In genomic region chr16:75929056-75929455, GRCh38 we compare ENCODE assay signal across 17 cellular contexts.
"Had no signal": no experiment of that assay in that cellular context is flagged by ENCODE, and none has a peak within 500 bp of the region (broad histone marks: within the 10 kb centered on the region; RNA-seq: fewer than 3 reads in every experiment).

No MANE protein-coding gene starts in this region.

- H3K9me3 ChIP-seq: gastrocnemius medialis, ovary, right atrium auricular region had no signal

- ATAC-seq: effector memory CD8-positive, alpha-beta T cell; gastrocnemius medialis; heart right ventricle; left lobe of liver; natural killer cell treated with Interleukin-12 subunit alpha and Interleukin-12 subunit beta and Interleukin-15 and Interleukin-18, amount 100 ng/mL, for 72 hours had no signal

- H3K4me3 Mint-ChIP-seq: dendritic cell treated with granulocyte-macrophage colony-stimulating factor and Interleukin-4, amounts not matched to agents 40 ng/mL and 50 ng/mL, for 4 days; effector memory CD8-positive, alpha-beta T cell; natural killer cell treated with Interleukin-12 subunit alpha and Interleukin-12 subunit beta and Interleukin-15 and Interleukin-18, amount 100 ng/mL, for 72 hours; neural progenitor cell had no signal

- H3K9ac ChIP-seq: neural progenitor cell had no signal

- H2AFZ ChIP-seq: neural progenitor cell had no signal

- H3K27me3 Mint-ChIP-seq: dendritic cell treated with granulocyte-macrophage colony-stimulating factor and Interleukin-4, amounts not matched to agents 40 ng/mL and 50 ng/mL, for 4 days; effector memory CD8-positive, alpha-beta T cell; natural killer cell treated with Interleukin-12 subunit alpha and Interleukin-12 subunit beta and Interleukin-15 and Interleukin-18, amount 100 ng/mL, for 72 hours had no signal

- H3K9me3 Mint-ChIP-seq: natural killer cell treated with Interleukin-12 subunit alpha and Interleukin-12 subunit beta and Interleukin-15 and Interleukin-18, amount 100 ng/mL, for 72 hours had no signal

- FAIRE-seq: small intestine had no signal

- H3K4me3 ChIP-seq: gastrocnemius medialis, heart right ventricle, neural progenitor cell, ovary, right atrium auricular region, sigmoid colon had no signal

- H3K36me3 ChIP-seq: gastrocnemius medialis, heart right ventricle, neural progenitor cell, ovary, right atrium auricular region, sigmoid colon had no signal

- H3K27me3 ChIP-seq: gastrocnemius medialis, heart right ventricle, ovary, right atrium auricular region, sigmoid colon had no signal

- H3K4me2 ChIP-seq: neural progenitor cell had no signal

- H3K27ac Mint-ChIP-seq: dendritic cell treated with granulocyte-macrophage colony-stimulating factor and Interleukin-4, amounts not matched to agents 40 ng/mL and 50 ng/mL, for 4 days; effector memory CD8-positive, alpha-beta T cell; natural killer cell treated with Interleukin-12 subunit alpha and Interleukin-12 subunit beta and Interleukin-15 and Interleukin-18, amount 100 ng/mL, for 72 hours; neural progenitor cell had no signal

- DNase-seq: effector memory CD8-positive, alpha-beta T cell; gastrocnemius medialis; heart right ventricle; islet precursor cell; mammary epithelial cell; nucleus accumbens; ovary; sigmoid colon; small intestine; stimulated activated CD4-positive, alpha-beta T cell treated with anti-CD3 and anti-CD28 coated beads, Interleukin-12 subunit alpha, Interleukin-12 subunit beta, amount 100 ng/mL, for 4 hours; stimulated activated naive CD4-positive, alpha-beta T cell treated with Interleukin-2 at 50 U/mL for 16 hours; trophoblast cell had no signal

- H3K4me1 ChIP-seq: gastrocnemius medialis, heart right ventricle, right atrium auricular region, sigmoid colon had no signal

- H3K36me3 Mint-ChIP-seq: natural killer cell treated with Interleukin-12 subunit alpha and Interleukin-12 subunit beta and Interleukin-15 and Interleukin-18, amount 100 ng/mL, for 72 hours; neural progenitor cell had no signal

- H3K27ac ChIP-seq: gastrocnemius medialis, heart right ventricle, neural progenitor cell, ovary, right atrium auricular region, sigmoid colon had no signal
